8 cellular contexts compared by ENCODE assay signal in genomic region chr15:76185716-76186115, GRCh38.
A peak's percentile ranks its signal among the peaks of the same experiment; 100 is the strongest.
DNase-seq lines count a peak whose midpoint lies in the region; ATAC-seq and TF ChIP-seq lines count a peak whose summit lies in the region.

No MANE protein-coding gene starts in this region.

- peak; percentile 81 for ATAC-seq in mucosa of descending colon
- no peak for ATAC-seq in HG03442 (IDR thresholded peaks at IDR 0.05; ENCODE audit: unreplicated experiment)
- no peak for ATAC-seq in omental fat pad (ENCODE audit: low FRiP score)

- H3K4me3 ChIP-seq in AG09309 (ENCODE audit: control insufficient read depth, low read depth, low read length) (no peak overlapping the region), brain microvascular endothelial cell (ENCODE audit: low read depth, low read length) (no peak overlapping the region), mucosa of descending colon (no peak overlapping the region), ovary (no peak overlapping the region)

- TF ChIP-seq CTCF in AG09309 (IDR thresholded peaks at IDR 0.05; ENCODE audit: control insufficient read depth, insufficient read depth, low read depth, low read length, missing control alignments) = peak; percentile 68
- TF ChIP-seq CTCF in GM12873 (IDR thresholded peaks at IDR 0.05; ENCODE audit: insufficient read depth, low read depth, low read length, missing control alignments) = peak; percentile 79
- peak; percentile 87 for TF ChIP-seq CTCF in brain microvascular endothelial cell (IDR thresholded peaks at IDR 0.05; ENCODE audit: low read depth, low read length, missing control alignments)
- peak; percentile 42 for TF ChIP-seq CTCF in mucosa of descending colon (IDR thresholded peaks at IDR 0.05)
- TF ChIP-seq CTCF in ovary (IDR thresholded peaks at IDR 0.05) = no peak
- no peak for TF ChIP-seq CTCF in omental fat pad (IDR thresholded peaks at IDR 0.05)

- peaks cover 3% of the 10 kb centered on the region for H3K4me1 ChIP-seq in mucosa of descending colon (ENCODE audit: low read depth)
- peaks cover 1% of the 10 kb centered on the region for H3K4me1 ChIP-seq in ovary (ENCODE audit: insufficient read depth)

- no peak for TF ChIP-seq EP300 in ovary (IDR thresholded peaks at IDR 0.05)

- DNase-seq in AG09309 (ENCODE audit: low read depth) = no peak
- DNase-seq in NCI-H446 (lab: John Stamatoyannopoulos, UW) = peak; percentile 12 to 42
- DNase-seq in brain microvascular endothelial cell = peak; percentile 68
- peak in 2 of 3 donors; percentile 15 to 29 for DNase-seq in mucosa of descending colon
- no peak for DNase-seq in ovary
- DNase-seq in omental fat pad (ENCODE audit: low spot score) = no peak

- intact Hi-C loops in mucosa of descending colon (cut with DNase I, micrococcal nuclease) = loop anchor here in 1 of 2 donors (10.0 kb wide), 1 partner anchor 149 kb away; the partner anchor contains the start of gene ISL2
- intact Hi-C loops in ovary (cut with DNase I) = no loop called here

- H3K27me3 ChIP-seq in brain microvascular endothelial cell (replicated peaks) (no peaks in the 10 kb centered on the region), ovary (no peaks in the 10 kb centered on the region)

- H3K9me3 ChIP-seq in mucosa of descending colon = no peaks in the 10 kb centered on the region
- no peaks in the 10 kb centered on the region for H3K9me3 ChIP-seq in ovary

- in situ Hi-C loops in brain microvascular endothelial cell (cut with HindIII; ENCODE audit: low pct_ligation_motif_present, low sequenced_read_pairs) = no loop called here

- H3K36me3 ChIP-seq in brain microvascular endothelial cell (replicated peaks) (no peaks in the 10 kb centered on the region), mucosa of descending colon (ENCODE audit: low read depth) (no peaks in the 10 kb centered on the region), ovary (no peaks in the 10 kb centered on the region)

- WGBS in ovary, 3 donors = 57 to 69% (median 63%) methylated on average over 3 of the region's 3 CpGs

- no peak for TF ChIP-seq POLR2A in ovary (IDR thresholded peaks at IDR 0.05)

- H3K27ac ChIP-seq in brain microvascular endothelial cell (no peak overlapping the region), ovary (no peak overlapping the region)

Comparison
In these comparisons a context has a peak if more than half of its experiments do, and no peak if none do; other contexts are left out.
1. DNase-seq: peak in NCI-H446 (2 of 2), brain microvascular endothelial cell (single experiment) and mucosa of descending colon (2 of 3); none in AG09309 (single experiment), ovary (0 of 5) and omental fat pad (single experiment).
2. CTCF ChIP-seq: peak in AG09309 (single experiment), GM12873 (single experiment), brain microvascular endothelial cell (single experiment) and mucosa of descending colon (single experiment); none in ovary (0 of 3) and omental fat pad (0 of 3).